In genomic region chr1:96416690-96417444, GRCh38 we compare ENCODE assay signal across 9 cellular contexts.
DNase-seq lines count a peak whose midpoint lies in the region; ATAC-seq, FAIRE-seq and TF ChIP-seq lines count a peak whose summit lies in the region.
"Had no signal": no experiment of that assay in that cellular context is flagged by ENCODE, and none has a peak within 500 bp of the region (broad histone marks: within the 10 kb centered on the region; RNA-seq: fewer than 3 reads in every experiment).

No MANE protein-coding gene starts in this region.

- H3K9me2 ChIP-seq in Karpas-422 (replicated peaks; ENCODE audit: insufficient read depth, low read length): no peaks in the 10 kb centered on the region

- no peaks in the 10 kb centered on the region for H3K79me2 ChIP-seq in Karpas-422 (ENCODE audit: low read length)

- H2AFZ ChIP-seq in Karpas-422 (ENCODE audit: low read length): no peak overlapping the region

- H3K9ac ChIP-seq in Karpas-422 (ENCODE audit: low read length): no peak overlapping the region
- H3K9ac ChIP-seq: BLaER1 treated with 17β-estradiol and CSF1 and Interleukin-3, amounts not matched to agents 10 nM and 100 nM had no signal

- H3K27me3 ChIP-seq in Karpas-422 (ENCODE audit: low read length): no peaks in the 10 kb centered on the region
- H3K27me3 ChIP-seq: BLaER1 treated with 17β-estradiol and CSF1 and Interleukin-3, amounts not matched to agents 10 nM and 100 nM had no signal

- no peak for FAIRE-seq in urothelium cell line (lab: Jason Lieb, UNC)

- no peaks in the 10 kb centered on the region for H3K36me3 ChIP-seq in Karpas-422 (ENCODE audit: insufficient read depth, low read length)
- H3K36me3 ChIP-seq: BLaER1 treated with 17β-estradiol and CSF1 and Interleukin-3, amounts not matched to agents 10 nM and 100 nM had no signal

- H3K4me2 ChIP-seq in Karpas-422 (ENCODE audit: low read depth, low read length, poor library complexity, severe bottlenecking): no peak overlapping the region
- H3K4me2 ChIP-seq: BLaER1 treated with 17β-estradiol and CSF1 and Interleukin-3, amounts not matched to agents 10 nM and 100 nM had no signal

- no peak overlapping the region for H3K27ac ChIP-seq in Karpas-422 (ENCODE audit: low read length)
- H3K27ac ChIP-seq: BLaER1 treated with 17β-estradiol and CSF1 and Interleukin-3, amounts not matched to agents 10 nM and 100 nM had no signal

- H3K9me3 ChIP-seq in Karpas-422 (ENCODE audit: low read length): no peaks in the 10 kb centered on the region
- H3K9me3 ChIP-seq: BLaER1 treated with 17β-estradiol and CSF1 and Interleukin-3, amounts not matched to agents 10 nM and 100 nM had no signal

- H3K4me3 ChIP-seq in epithelial cell of esophagus (ENCODE audit: low read length) (no peak overlapping the region), Karpas-422 (ENCODE audit: low read length) (no peak overlapping the region)
- H3K4me3 ChIP-seq: BLaER1 treated with 17β-estradiol and CSF1 and Interleukin-3, amounts not matched to agents 10 nM and 100 nM had no signal

- H3K4me1 ChIP-seq in Karpas-422 (ENCODE audit: low read length): no peaks in the 10 kb centered on the region

- DNase-seq in ELR (ENCODE audit: low read depth): peak; percentile 26
- DNase-seq in epithelial cell of esophagus (ENCODE audit: low read depth): peak; percentile 16
- no peak for DNase-seq in T-helper 9 cell
- no peak for DNase-seq in urothelium cell line (ENCODE audit: low spot score)
- no peak for DNase-seq in Karpas-422

- H4K20me1 ChIP-seq in Karpas-422 (ENCODE audit: insufficient read depth, low read depth, low read length): no peaks in the 10 kb centered on the region
- H4K20me1 ChIP-seq: BLaER1 treated with 17β-estradiol and CSF1 and Interleukin-3, amounts not matched to agents 10 nM and 100 nM had no signal

- no peak for TF ChIP-seq CTCF in epithelial cell of esophagus (IDR thresholded peaks at IDR 0.05; ENCODE audit: insufficient read depth, low read depth, low read length, missing control alignments)

- ATAC-seq in GM21381 (IDR thresholded peaks at IDR 0.05; ENCODE audit: unreplicated experiment) (peak; percentile 87), HG03342 (IDR thresholded peaks at IDR 0.05; ENCODE audit: unreplicated experiment) (peak; percentile 97), esophagus mucosa (no peak)

Comparison
In these comparisons a context has a peak if more than half of its experiments do, and no peak if none do; other contexts are left out.
1. DNase-seq: peak in ELR (single experiment) and epithelial cell of esophagus (single experiment); none in T-helper 9 cell (single experiment), urothelium cell line (single experiment) and Karpas-422 (single experiment).